In the genomic region with DNA sequence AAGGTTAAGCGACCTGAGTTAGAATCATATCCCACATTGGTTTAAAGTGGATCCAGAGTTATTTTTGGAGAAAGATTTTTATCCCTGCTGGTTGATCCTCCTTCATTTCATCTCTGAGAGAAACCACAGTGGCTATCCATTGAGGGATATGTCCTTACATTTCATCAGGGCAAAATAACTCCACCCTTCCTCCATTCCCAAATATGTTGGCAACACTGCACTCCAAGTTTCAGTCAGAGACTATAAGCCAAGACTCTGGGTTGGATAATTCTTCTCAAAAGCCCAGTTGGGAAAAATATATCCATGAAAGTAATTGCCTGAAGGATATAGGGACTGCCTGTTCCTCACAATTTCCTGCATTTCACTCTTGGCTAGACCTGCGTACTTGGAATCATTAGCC, we compare ENCODE assay signal across 16 cellular contexts. TPM values are rescaled to one million over a fixed set of nuclear protein-coding genes. Genes with fewer than 3 reads are reported as not detected.
DNase-seq lines count a peak whose midpoint lies in the region; ATAC-seq and TF ChIP-seq lines count a peak whose summit lies in the region.
"Had no signal": no experiment of that assay in that cellular context is flagged by ENCODE, and none has a peak within 500 bp of the region (broad histone marks: within the 10 kb centered on the region; RNA-seq: fewer than 3 reads in every experiment).

No MANE protein-coding gene starts in this region.

- H3K36me3 Mint-ChIP-seq in endothelial cell (ENCODE audit: low read depth, unreplicated experiment) (no peaks in the 10 kb centered on the region), nephron progenitor cell (ENCODE audit: low read depth) (no peaks in the 10 kb centered on the region)
- H3K36me3 Mint-ChIP-seq: CD14-positive monocyte; CD4-positive, alpha-beta memory T cell had no signal

- H3K9me3 Mint-ChIP-seq in endothelial cell (ENCODE audit: unreplicated experiment) (no peaks in the 10 kb centered on the region), nephron progenitor cell (no peaks in the 10 kb centered on the region)
- H3K9me3 Mint-ChIP-seq: GM23338 had no signal

- H3K27ac ChIP-seq in aorta (ENCODE audit: low read depth in 1 of 2, low read length in 2 of 2): no peak overlapping the region
- H3K27ac ChIP-seq: BLaER1 had no signal

- H3K27ac Mint-ChIP-seq in endothelial cell (ENCODE audit: unreplicated experiment) (peak overlapping the region; percentile 73), nephron progenitor cell (peak overlapping the region; percentile 30)
- H3K27ac Mint-ChIP-seq: CD14-positive monocyte; CD4-positive, alpha-beta memory T cell; GM23338 had no signal

- no peaks in the 10 kb centered on the region for H3K27me3 Mint-ChIP-seq in endothelial cell (ENCODE audit: unreplicated experiment)
- no peaks in the 10 kb centered on the region for H3K27me3 Mint-ChIP-seq in nephron progenitor cell (ENCODE audit: low read depth, poor library complexity)

- peak; percentile 3 for DNase-seq in adipocyte (ENCODE audit: low read depth)
- DNase-seq in endothelial cell (ENCODE audit: low spot score): no peak
- DNase-seq in nephron progenitor cell: no peak
- no peak for DNase-seq in aorta
- DNase-seq in RKO (ENCODE audit: low spot score): no peak
- DNase-seq in DMS 273 treated with DMSO at 0.1 percent for 48 hours (lab: John Stamatoyannopoulos, UW): no peak
- DNase-seq: 8988T; CD4-positive, alpha-beta memory T cell; DMS79 treated with DMSO at 0.1 percent for 48 hours; GF-D8; H7 had no signal

- intact Hi-C loops in aorta (cut with DNase I): no loop called here

- peak; percentile 29 for ATAC-seq in aorta (ENCODE audit: low FRiP score)
- no peak for ATAC-seq in HG03108 (IDR thresholded peaks at IDR 0.05; ENCODE audit: unreplicated experiment)
- ATAC-seq: GM23338, HepG2 had no signal

- TF ChIP-seq CTCF in endothelial cell (IDR thresholded peaks at IDR 0.05; ENCODE audit: unreplicated experiment) (no peak), nephron progenitor cell (IDR thresholded peaks at IDR 0.05) (no peak)

- H3K4me3 Mint-ChIP-seq in endothelial cell (ENCODE audit: unreplicated experiment) (no peak overlapping the region), nephron progenitor cell (no peak overlapping the region)
- H3K4me3 Mint-ChIP-seq: CD14-positive monocyte; CD4-positive, alpha-beta memory T cell; GM23338 had no signal

- 65 to 68% methylated on average over 2 of the region's 2 CpGs for WGBS in aorta, 2 donors

- H3K27me3 ChIP-seq in adipocyte (replicated peaks; ENCODE audit: control insufficient read depth, insufficient read depth, low read length): no peaks in the 10 kb centered on the region
- no peaks in the 10 kb centered on the region for H3K27me3 ChIP-seq in aorta (ENCODE audit: control insufficient read depth in 1 of 2, insufficient read depth in 2 of 2, low read length in 1 of 2)
- H3K27me3 ChIP-seq: BLaER1 had no signal

- H3K9me3 ChIP-seq in adipocyte (ENCODE audit: control insufficient read depth, low read length) (no peaks in the 10 kb centered on the region), aorta (ENCODE audit: control insufficient read depth, low read length) (peaks cover 1% of the 10 kb centered on the region)
- H3K9me3 ChIP-seq: BLaER1 had no signal

- H3K4me1 Mint-ChIP-seq in endothelial cell (ENCODE audit: unreplicated experiment) (peaks cover 19% of the 10 kb centered on the region), nephron progenitor cell (peaks cover 41% of the 10 kb centered on the region)

- no peak overlapping the region for H3K4me3 ChIP-seq in adipocyte (ENCODE audit: low read length)
- H3K4me3 ChIP-seq in aorta (ENCODE audit: low read length in 2 of 2): no peak overlapping the region
- H3K4me3 ChIP-seq: BLaER1, GM23338 had no signal

- peak overlapping the region; percentile 3 for H3K9ac ChIP-seq in adipocyte (ENCODE audit: low read length)
- H3K9ac ChIP-seq: BLaER1 had no signal

- H3K36me3 ChIP-seq in adipocyte (ENCODE audit: control insufficient read depth, insufficient read depth, low read length, severe bottlenecking) (no peaks in the 10 kb centered on the region), aorta (ENCODE audit: control insufficient read depth in 1 of 2, insufficient read depth in 2 of 2, low read length in 1 of 2) (no peaks in the 10 kb centered on the region)
- H3K36me3 ChIP-seq: BLaER1 had no signal

- H3K4me1 ChIP-seq in adipocyte (ENCODE audit: control insufficient read depth, insufficient read depth, low read length): peaks cover 39% of the 10 kb centered on the region
- no peaks in the 10 kb centered on the region for H3K4me1 ChIP-seq in aorta (ENCODE audit: control insufficient read depth in 1 of 2, insufficient read depth in 2 of 2, low read length in 2 of 2)
- H3K4me1 ChIP-seq: BLaER1 had no signal

RNA-seq across cellular contexts. Expression of gene EPB41L3, which starts 27.8 kb away (rescaled TPM):
- total RNA-seq in endothelial cell (ENCODE audit: unreplicated experiment) (16.8 TPM), aorta (100 to 1,000 TPM in 1 of 2 donors, 10 to 100 TPM in 1; 53.0 to 116 TPM)
- 10 to 100 TPM in 1 of 2 donors, 1 to 10 TPM in 1; 6.5 to 34.4 TPM for polyA plus RNA-seq in aorta
- total RNA-seq: HepG2 had no signal
- polyA plus RNA-seq: HepG2 had no signal
